ENCODE assay signal across 34 cellular contexts in the genomic region with DNA sequence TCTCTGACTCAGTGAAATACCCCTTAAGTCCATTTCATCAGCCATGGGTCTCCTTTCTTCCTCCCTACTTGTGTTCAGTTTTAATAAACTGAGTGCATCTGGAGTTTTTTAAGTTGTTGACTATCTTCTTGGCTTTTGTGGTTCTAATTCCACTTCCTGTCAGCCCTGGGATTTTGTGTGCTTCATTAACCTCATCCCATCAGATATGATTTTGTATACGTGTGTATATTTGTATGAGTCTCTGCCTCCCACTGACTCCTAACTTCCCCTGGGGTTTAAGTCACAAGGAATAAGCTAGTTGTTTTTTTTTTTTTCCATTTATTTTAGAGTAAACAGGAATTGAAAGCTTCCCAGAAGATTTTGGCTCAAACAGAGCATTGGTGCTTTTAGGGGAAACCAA.
A peak's percentile ranks its signal among the peaks of the same experiment; 100 is the strongest.
DNase-seq lines count a peak whose midpoint lies in the region; ATAC-seq and TF ChIP-seq lines count a peak whose summit lies in the region.
"Had no signal": no experiment of that assay in that cellular context is flagged by ENCODE, and none has a peak within 500 bp of the region (broad histone marks: within the 10 kb centered on the region; RNA-seq: fewer than 3 reads in every experiment).

No MANE protein-coding gene starts in this region.

- 0 out of 2 replicates have a peak overlapping the region, but pooled peaks have one; percentile 16 for H3K4me2 ChIP-seq in BLaER1

- no peaks in the 10 kb centered on the region for H3K27me3 ChIP-seq in BLaER1
- no peaks in the 10 kb centered on the region for H3K27me3 ChIP-seq in heart left ventricle
- H3K27me3 ChIP-seq in MG63, result no peaks in the 10 kb centered on the region
- H3K27me3 ChIP-seq in ascending aorta, result no peaks in the 10 kb centered on the region
- H3K27me3 ChIP-seq: left lung, transverse colon had no signal

- TF ChIP-seq CTCF in heart left ventricle (IDR thresholded peaks at IDR 0.05) (no peak), neural crest cell (conservative IDR thresholded peaks at IDR 0.05) (no peak), ascending aorta (IDR thresholded peaks at IDR 0.05) (no peak)

- H3K9me3 ChIP-seq in BLaER1 (peaks cover 15% of the 10 kb centered on the region), heart left ventricle (peaks cover 0 to 7% (median 0%) of the 10 kb centered on the region in 12 donors), MG63 (no peaks in the 10 kb centered on the region), ascending aorta (no peaks in the 10 kb centered on the region)
- H3K9me3 ChIP-seq: left lung, transverse colon had no signal

- in situ Hi-C loops in KBM-7 (cut with MboI; ENCODE audit: low pct_unique_long_range_greater_than_20kb, low sequenced_read_pairs), result loop anchor here (25.0 kb wide), 1 partner anchor 239 kb away; no protein-coding TSS in a partner anchor

- H3K27ac ChIP-seq in BLaER1 (no peak overlapping the region), heart left ventricle (peak overlapping the region; percentile 21 to 80 (median 67)), ascending aorta (no peak overlapping the region)
- H3K27ac ChIP-seq: left lung, transverse colon had no signal

- H3K4me1 Mint-ChIP-seq in neural crest cell, result peaks cover 3% of the 10 kb centered on the region
- H3K4me1 Mint-ChIP-seq: activated naive CD8-positive, alpha-beta T cell treated with anti-CD3 and anti-CD28 coated beads, Interleukin-2, amount 50 U/mL, for 24 hours had no signal

- H3K9me3 Mint-ChIP-seq in neural crest cell, result peaks cover 11% of the 10 kb centered on the region
- H3K9me3 Mint-ChIP-seq: immature natural killer cell had no signal

- no peak for TF ChIP-seq POLR2A in heart left ventricle (IDR thresholded peaks at IDR 0.05)

- ATAC-seq in heart left ventricle, result peak in 3 of 4 donors; percentile 37 to 63 (median 41)
- ATAC-seq: activated naive CD8-positive, alpha-beta T cell treated with anti-CD3 and anti-CD28 coated beads, Interleukin-2, amount 50 U/mL, for 24 hours; activated T-cell treated with anti-CD3 and anti-CD28 coated beads, Interleukin-2, amount 50 U/mL, for 4 hours; HCT116; left lung; naive thymus-derived CD4-positive, alpha-beta T cell had no signal

- H3K4me1 ChIP-seq in BLaER1, result peaks cover 5% of the 10 kb centered on the region
- peaks cover 3 to 50% (median 30%) of the 10 kb centered on the region in 12 donors for H3K4me1 ChIP-seq in heart left ventricle
- H3K4me1 ChIP-seq in ascending aorta, result peaks cover 6 to 20% of the 10 kb centered on the region in 2 donors

- H3K27me3 Mint-ChIP-seq in neural crest cell (ENCODE audit: low read depth), result no peaks in the 10 kb centered on the region
- H3K27me3 Mint-ChIP-seq: activated CD4-positive, alpha-beta T cell treated with anti-CD3 and anti-CD28 coated beads, Interleukin-2, amount 10 ng/mL, durations not matched to agents 7 days and 5 days; activated naive CD8-positive, alpha-beta T cell treated with anti-CD3 and anti-CD28 coated beads, Interleukin-2, amount 50 U/mL, for 24 hours; brain; naive thymus-derived CD4-positive, alpha-beta T cell had no signal

- no peaks in the 10 kb centered on the region for H4K20me1 ChIP-seq in BLaER1

- H3K4me3 ChIP-seq in BLaER1 (no peak overlapping the region), heart left ventricle (no peak overlapping the region), MG63 (no peak overlapping the region), ascending aorta (no peak overlapping the region)
- H3K4me3 ChIP-seq: left lung, transverse colon had no signal

- no peak overlapping the region for H3K9ac ChIP-seq in BLaER1

- DNase-seq in KBM-7 (peak; percentile 8), heart left ventricle (peak in 1 of 5 donors; percentile 23), neural crest cell (ENCODE audit: low read depth, low spot score) (no peak), NCI-H510A (lab: John Stamatoyannopoulos, UW) (no peak), kidney glomerular epithelial cell (lab: John Stamatoyannopoulos, UW) (no peak), MG63 (no peak), ascending aorta (ENCODE audit: low spot score in 2 of 2) (no peak)
- DNase-seq: activated CD4-positive, alpha-beta T cell treated with anti-CD3 and anti-CD28 coated beads, Interleukin-2, amount 10 ng/mL, durations not matched to agents 7 days and 5 days; activated naive CD8-positive, alpha-beta T cell treated with anti-CD3 and anti-CD28 coated beads, Interleukin-2, amount 50 U/mL, for 24 hours; activated T-cell treated with anti-CD3 and anti-CD28 coated beads, Interleukin-2, amount 50 U/mL, for 4 hours; C1 segment of cervical spinal cord; COR-L47; DMS53; effector memory CD4-positive, alpha-beta T cell; erythroblast; foreskin melanocyte; GDM1; hippocampal formation; immature natural killer cell; Kasumi-1; left lung; naive thymus-derived CD4-positive, alpha-beta T cell; NCI-H146; NCI-H446; occipital lobe; small intestine; stimulated activated CD4-positive, alpha-beta T cell treated with anti-CD3 and anti-CD28 coated beads, Interleukin-1b, Interleukin-23, amount 100 ng/mL, for 48 hours; stimulated activated CD8-positive, alpha-beta memory T cell treated with anti-CD3 and anti-CD28 coated beads, Interleukin-4, amount 100 ng/mL, for 48 hours; T1000; transverse colon had no signal

- H3K4me3 Mint-ChIP-seq in neural crest cell, result no peak overlapping the region
- H3K4me3 Mint-ChIP-seq: activated CD4-positive, alpha-beta T cell treated with anti-CD3 and anti-CD28 coated beads, Interleukin-2, amount 10 ng/mL, durations not matched to agents 7 days and 5 days; activated naive CD8-positive, alpha-beta T cell treated with anti-CD3 and anti-CD28 coated beads, Interleukin-2, amount 50 U/mL, for 24 hours; activated T-cell treated with anti-CD3 and anti-CD28 coated beads, Interleukin-2, amount 50 U/mL, for 4 hours; brain; immature natural killer cell; mesothelial cell of epicardium; naive thymus-derived CD4-positive, alpha-beta T cell had no signal

- H3K36me3 Mint-ChIP-seq in neural crest cell (ENCODE audit: low read depth), result peaks cover 47% of the 10 kb centered on the region

- 30 to 49% (median 40%) methylated on average over 1 of the region's 1 CpG for WGBS in heart left ventricle, 4 donors

- H3K27ac Mint-ChIP-seq in neural crest cell (ENCODE audit: unreplicated experiment), result peak overlapping the region; percentile 10
- H3K27ac Mint-ChIP-seq: activated CD4-positive, alpha-beta T cell treated with anti-CD3 and anti-CD28 coated beads, Interleukin-2, amount 10 ng/mL, durations not matched to agents 7 days and 5 days; activated naive CD8-positive, alpha-beta T cell treated with anti-CD3 and anti-CD28 coated beads, Interleukin-2, amount 50 U/mL, for 24 hours; mesothelial cell of epicardium; naive thymus-derived CD4-positive, alpha-beta T cell had no signal

- H3K36me3 ChIP-seq in BLaER1 (peaks cover 81% of the 10 kb centered on the region), heart left ventricle (peaks cover 0 to 12% (median 0%) of the 10 kb centered on the region in 9 donors), MG63 (peaks cover 4% of the 10 kb centered on the region), ascending aorta (no peaks in the 10 kb centered on the region)

- intact Hi-C loops in heart left ventricle (cut with DNase I), result loop anchor here in 3 of 10 donors (5.0 to 10.0 kb wide), 3 partner anchors 51 to 144 kb away; no protein-coding TSS in a partner anchor
- intact Hi-C loops in ascending aorta (cut with DNase I), result loop anchor here (5.0 kb wide), 1 partner anchor 84 kb away; no protein-coding TSS in a partner anchor

Comparison
In these comparisons a context has a peak if more than half of its experiments do, and no peak if none do; other contexts are left out.
1. H3K27ac ChIP-seq: peak in heart left ventricle (12 of 12); none in BLaER1 (single experiment) and ascending aorta (0 of 2).